Comparison of ENCODE assay signal across 9 cellular contexts in genomic region chr17:16083223-16083622, GRCh38.
"Had no signal": no experiment of that assay in that cellular context is flagged by ENCODE, and none has a peak within 500 bp of the region (broad histone marks: within the 10 kb centered on the region; RNA-seq: fewer than 3 reads in every experiment).

No MANE protein-coding gene starts in this region.

- H3K9me3 Mint-ChIP-seq: GM23338, HFFc6 had no signal

- H3K4me3 ChIP-seq: GM23338, K562 had no signal

- H2AFZ ChIP-seq: GM23338 had no signal

- H3K4me3 Mint-ChIP-seq: GM23338, H9, HFFc6 had no signal

- H3K4me2 ChIP-seq: GM23338 had no signal

- FAIRE-seq: H1, H54, K562 had no signal

- ATAC-seq: GM23338, K562 had no signal

- H3K27ac Mint-ChIP-seq: HFFc6 had no signal

- H3K27ac ChIP-seq: HL-60 had no signal

- DNase-seq: H9, HCEC 1CT, HFFc6, KG1 had no signal
